Comparison of ENCODE assay signal across 1 cellular context in the genomic region with DNA sequence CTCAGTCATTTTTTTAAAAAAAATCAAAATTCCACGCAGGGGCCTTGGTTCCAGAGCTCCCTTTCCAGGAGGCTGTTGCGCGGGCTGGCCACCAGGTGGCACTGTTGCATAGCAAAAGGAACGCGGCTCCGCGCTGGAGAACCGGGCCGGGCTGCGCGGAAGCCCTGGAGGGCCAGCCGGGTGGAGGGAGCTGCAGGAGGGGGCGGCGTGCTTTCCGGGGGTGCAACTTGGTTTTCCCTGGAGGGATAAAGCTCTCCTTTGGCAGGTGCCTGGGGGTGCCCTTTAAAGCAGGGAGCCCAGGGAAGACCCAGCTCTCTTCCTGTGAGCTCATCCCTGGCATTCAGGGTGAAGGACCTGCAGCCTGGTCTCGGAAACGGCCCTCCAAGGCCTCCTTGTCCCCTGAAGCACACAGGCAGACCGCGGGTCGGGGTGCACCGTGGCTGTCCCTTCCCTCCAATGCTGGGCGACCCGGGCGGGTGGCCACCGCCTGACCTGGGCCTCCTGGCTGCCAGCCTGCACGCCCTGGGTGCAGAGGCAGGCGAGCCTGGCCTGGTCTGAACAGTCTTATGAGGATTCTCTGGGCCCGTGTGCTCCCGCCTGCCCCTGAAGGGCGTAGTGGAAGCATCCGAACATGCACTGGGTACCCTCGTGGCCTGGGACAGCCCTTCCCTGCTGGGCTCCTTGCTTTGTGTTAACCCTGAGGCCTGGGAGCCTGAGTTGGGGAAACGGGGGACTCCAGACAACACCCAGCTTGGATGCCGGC.
A peak's percentile ranks its signal among the peaks of the same experiment; 100 is the strongest.
TF ChIP-seq lines count a peak whose summit lies in the region.

No MANE protein-coding gene starts in this region.

TF ChIP-seq in HepG2, 621 proteins besides CTCF, POLR2A, EP300 and RAD21 (continued from another document and continues in another):
- 0 out of 2 replicates have a peak, but pooled peaks have one; percentile 14 for TF ChIP-seq ONECUT2 (CRISPR knock-in tag; IDR thresholded peaks at IDR 0.05)
- no peak for TF ChIP-seq ZNF547 (CRISPR knock-in tag; IDR thresholded peaks at IDR 0.05)
- peak; percentile 63; the same call in 1 of the 2 replicates for TF ChIP-seq ZNF468 (CRISPR knock-in tag; IDR thresholded peaks at IDR 0.05)
- no peak for TF ChIP-seq YEATS4 (CRISPR knock-in tag; IDR thresholded peaks at IDR 0.05; ENCODE audit: borderline replicate concordance)
- TF ChIP-seq, protein P1, sequence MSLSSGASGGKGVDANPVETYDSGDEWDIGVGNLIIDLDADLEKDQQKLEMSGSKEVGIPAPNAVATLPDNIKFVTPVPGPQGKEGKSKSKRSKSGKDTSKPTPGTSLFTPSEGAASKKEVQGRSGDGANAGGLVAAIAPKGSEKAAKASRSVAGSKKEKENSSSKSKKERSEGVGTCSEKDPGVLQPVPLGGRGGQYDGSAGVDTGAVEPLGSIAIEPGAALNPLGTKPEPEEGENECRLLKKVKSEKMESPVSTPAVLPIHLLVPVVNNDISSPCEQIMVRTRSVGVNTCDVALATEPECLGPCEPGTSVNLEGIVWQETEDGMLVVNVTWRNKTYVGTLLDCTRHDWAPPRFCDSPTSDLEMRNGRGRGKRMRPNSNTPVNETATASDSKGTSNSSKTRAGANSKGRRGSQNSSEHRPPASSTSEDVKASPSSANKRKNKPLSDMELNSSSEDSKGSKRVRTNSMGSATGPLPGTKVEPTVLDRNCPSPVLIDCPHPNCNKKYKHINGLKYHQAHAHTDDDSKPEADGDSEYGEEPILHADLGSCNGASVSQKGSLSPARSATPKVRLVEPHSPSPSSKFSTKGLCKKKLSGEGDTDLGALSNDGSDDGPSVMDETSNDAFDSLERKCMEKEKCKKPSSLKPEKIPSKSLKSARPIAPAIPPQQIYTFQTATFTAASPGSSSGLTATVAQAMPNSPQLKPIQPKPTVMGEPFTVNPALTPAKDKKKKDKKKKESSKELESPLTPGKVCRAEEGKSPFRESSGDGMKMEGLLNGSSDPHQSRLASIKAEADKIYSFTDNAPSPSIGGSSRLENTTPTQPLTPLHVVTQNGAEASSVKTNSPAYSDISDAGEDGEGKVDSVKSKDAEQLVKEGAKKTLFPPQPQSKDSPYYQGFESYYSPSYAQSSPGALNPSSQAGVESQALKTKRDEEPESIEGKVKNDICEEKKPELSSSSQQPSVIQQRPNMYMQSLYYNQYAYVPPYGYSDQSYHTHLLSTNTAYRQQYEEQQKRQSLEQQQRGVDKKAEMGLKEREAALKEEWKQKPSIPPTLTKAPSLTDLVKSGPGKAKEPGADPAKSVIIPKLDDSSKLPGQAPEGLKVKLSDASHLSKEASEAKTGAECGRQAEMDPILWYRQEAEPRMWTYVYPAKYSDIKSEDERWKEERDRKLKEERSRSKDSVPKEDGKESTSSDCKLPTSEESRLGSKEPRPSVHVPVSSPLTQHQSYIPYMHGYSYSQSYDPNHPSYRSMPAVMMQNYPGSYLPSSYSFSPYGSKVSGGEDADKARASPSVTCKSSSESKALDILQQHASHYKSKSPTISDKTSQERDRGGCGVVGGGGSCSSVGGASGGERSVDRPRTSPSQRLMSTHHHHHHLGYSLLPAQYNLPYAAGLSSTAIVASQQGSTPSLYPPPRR (CRISPR knock-in tag; IDR thresholded peaks at IDR 0.05; ENCODE audit: borderline replicate concordance): peak; percentile 39; the same call in 1 of the 2 replicates
- TF ChIP-seq KMT2B (CRISPR knock-in tag; IDR thresholded peaks at IDR 0.05): no peak
- TF ChIP-seq ZNF263 (CRISPR knock-in tag; IDR thresholded peaks at IDR 0.05): 0 out of 2 replicates have a peak, but pooled peaks have one; percentile 37
- TF ChIP-seq KLF13 (CRISPR knock-in tag; IDR thresholded peaks at IDR 0.05): no peak
- peak; percentile 69 for TF ChIP-seq MEIS2 (CRISPR knock-in tag; IDR thresholded peaks at IDR 0.05)
- no peak for TF ChIP-seq ZNF34 (CRISPR knock-in tag; IDR thresholded peaks at IDR 0.05; ENCODE audit: borderline replicate concordance)
- no peak for TF ChIP-seq NR2F6 (IDR thresholded peaks at IDR 0.05)
- TF ChIP-seq NR2F6 (CRISPR knock-in tag; IDR thresholded peaks at IDR 0.05): peak; percentile 8; the same call in 1 of the 2 replicates
- peak; percentile 52; the same call in 1 of the 2 replicates for TF ChIP-seq ZNF580 (CRISPR knock-in tag; IDR thresholded peaks at IDR 0.05; ENCODE audit: borderline replicate concordance, low read depth)
- TF ChIP-seq GMEB1 (CRISPR knock-in tag; IDR thresholded peaks at IDR 0.05; ENCODE audit: borderline replicate concordance): 0 out of 2 replicates have a peak, but pooled peaks have one; percentile 28
- TF ChIP-seq YY1 (IDR thresholded peaks at IDR 0.05; ENCODE audit: insufficient read depth, insufficient replicate concordance, low read depth, low read length): peak; percentile 32
- no peak for TF ChIP-seq ADNP (CRISPR knock-in tag; IDR thresholded peaks at IDR 0.05)
- 0 out of 2 replicates have a peak, but pooled peaks have one; percentile 63 for TF ChIP-seq ZSCAN20 (CRISPR knock-in tag; IDR thresholded peaks at IDR 0.05; ENCODE audit: borderline replicate concordance)
- no peak for TF ChIP-seq TCF7L2 (IDR thresholded peaks at IDR 0.05; ENCODE audit: low read depth, low read length)
- TF ChIP-seq SALL1 (CRISPR knock-in tag; IDR thresholded peaks at IDR 0.05): peak; percentile 55
- no peak for TF ChIP-seq SCMH1 (CRISPR knock-in tag; IDR thresholded peaks at IDR 0.05; ENCODE audit: borderline replicate concordance)
- TF ChIP-seq FOXP1 (IDR thresholded peaks at IDR 0.05): no peak
- no peak for TF ChIP-seq FOXP1 (CRISPR knock-in tag; IDR thresholded peaks at IDR 0.05)
- peak; percentile 35; the same call in 1 of the 2 replicates for TF ChIP-seq ZNF331 (CRISPR knock-in tag; IDR thresholded peaks at IDR 0.05)
- peak; percentile 62; the same call in 1 of the 2 replicates for TF ChIP-seq ZNF574 (CRISPR knock-in tag; IDR thresholded peaks at IDR 0.05)
- peak; percentile 59; the same call in 1 of the 2 replicates for TF ChIP-seq ZSCAN9 (CRISPR knock-in tag; IDR thresholded peaks at IDR 0.05; ENCODE audit: borderline replicate concordance)
- no peak for TF ChIP-seq REL (CRISPR knock-in tag; conservative IDR thresholded peaks at IDR 0.05)
- 0 out of 2 replicates have a peak, but pooled peaks have one; percentile 25 for TF ChIP-seq HDAC1 (CRISPR knock-in tag; IDR thresholded peaks at IDR 0.05)
- TF ChIP-seq U2AF1 (optimal IDR thresholded peaks at IDR 0.05; ENCODE audit: low read depth, low read length): no peak
- peak; percentile 55; the same call in 1 of the 2 replicates for TF ChIP-seq HOXA3 (CRISPR knock-in tag; IDR thresholded peaks at IDR 0.05)
- 0 out of 2 replicates have a peak, but pooled peaks have one; percentile 37 for TF ChIP-seq WIZ (CRISPR knock-in tag; IDR thresholded peaks at IDR 0.05)
- TF ChIP-seq GATAD2A (CRISPR knock-in tag; IDR thresholded peaks at IDR 0.05): peak; percentile 71
- no peak for TF ChIP-seq KDM6A (CRISPR knock-in tag; IDR thresholded peaks at IDR 0.05; ENCODE audit: low read depth)
- TF ChIP-seq ISL2 (CRISPR knock-in tag; IDR thresholded peaks at IDR 0.05): peak; percentile 54; the same call in 1 of the 2 replicates
- peak; percentile 22; the same call in 1 of the 2 replicates for TF ChIP-seq ZBTB26 (CRISPR knock-in tag; IDR thresholded peaks at IDR 0.05; ENCODE audit: borderline replicate concordance)
- TF ChIP-seq SMAD9 (CRISPR knock-in tag; IDR thresholded peaks at IDR 0.05): peak; percentile 38; the same call in 1 of the 2 replicates
- peak; percentile 78; the same call in 1 of the 2 replicates for TF ChIP-seq ZNF350 (CRISPR knock-in tag; IDR thresholded peaks at IDR 0.05; ENCODE audit: borderline replicate concordance, low read depth)
- TF ChIP-seq ZFP36 (IDR thresholded peaks at IDR 0.05; ENCODE audit: borderline replicate concordance, low read depth, low read length, partially characterized antibody): no peak
- peak; percentile 62; the same call in 1 of the 2 replicates for TF ChIP-seq ZGPAT (CRISPR knock-in tag; IDR thresholded peaks at IDR 0.05)
- no peak for TF ChIP-seq ZNF512B (CRISPR knock-in tag; IDR thresholded peaks at IDR 0.05; ENCODE audit: borderline replicate concordance)
- peak; percentile 50; the same call in 1 of the 2 replicates for TF ChIP-seq HOXA5 (CRISPR knock-in tag; IDR thresholded peaks at IDR 0.05)
- TF ChIP-seq SMARCE1 (IDR thresholded peaks at IDR 0.05; ENCODE audit: borderline replicate concordance): no peak
- no peak for TF ChIP-seq ZNF17 (CRISPR knock-in tag; IDR thresholded peaks at IDR 0.05)
- TF ChIP-seq SP4 (CRISPR knock-in tag; IDR thresholded peaks at IDR 0.05): 0 out of 2 replicates have a peak, but pooled peaks have one; percentile 16
- no peak for TF ChIP-seq ZNF33A (CRISPR knock-in tag; IDR thresholded peaks at IDR 0.05; ENCODE audit: borderline replicate concordance)
- TF ChIP-seq ZFX (CRISPR knock-in tag; IDR thresholded peaks at IDR 0.05; ENCODE audit: low read depth): peak; percentile 54
- TF ChIP-seq ZBTB38 (CRISPR knock-in tag; IDR thresholded peaks at IDR 0.05): peak; percentile 85
